In the genomic region with DNA sequence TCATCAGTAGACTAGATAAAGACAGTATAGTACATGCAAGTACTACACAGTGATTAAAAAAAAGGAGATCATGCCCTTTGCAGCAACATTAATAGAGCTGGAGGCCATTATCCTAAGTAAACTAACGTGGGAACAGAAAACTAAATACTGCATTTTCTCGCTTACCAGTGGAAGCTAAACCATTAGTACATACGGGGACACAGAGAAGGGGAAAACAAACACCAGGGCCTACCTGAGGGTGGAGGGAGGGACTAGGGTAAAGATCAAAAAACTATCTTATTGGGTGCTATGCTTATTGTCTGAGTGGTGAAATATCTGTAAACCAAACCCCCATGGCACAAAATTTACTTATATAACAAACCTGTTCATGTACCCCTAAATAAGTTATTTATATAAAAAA, we compare ENCODE assay signal across 34 cellular contexts.
DNase-seq lines count a peak whose midpoint lies in the region; ATAC-seq, FAIRE-seq and TF ChIP-seq lines count a peak whose summit lies in the region.
"Had no signal": no experiment of that assay in that cellular context is flagged by ENCODE, and none has a peak within 500 bp of the region (broad histone marks: within the 10 kb centered on the region; RNA-seq: fewer than 3 reads in every experiment).

No MANE protein-coding gene starts in this region.

- no peak overlapping the region for H3K9ac ChIP-seq in HepG2 (ENCODE audit: insufficient read depth, low read depth, low read length)
- H3K9ac ChIP-seq in astrocyte (ENCODE audit: low read length) = no peak overlapping the region
- H3K9ac ChIP-seq: BLaER1; BLaER1 treated with 17β-estradiol and CSF1 and Interleukin-3, amounts not matched to agents 10 nM and 100 nM had no signal

- ATAC-seq in right lobe of liver (peak; percentile 50 to 92 (median 68)), HepG2 (no peak), left lobe of liver (peak; percentile 72)
- ATAC-seq: A549; CD8-positive, alpha-beta T cell had no signal

- H3K79me2 ChIP-seq in HepG2 (ENCODE audit: insufficient read depth, low read length) = no peaks in the 10 kb centered on the region
- no peaks in the 10 kb centered on the region for H3K79me2 ChIP-seq in astrocyte (ENCODE audit: insufficient read depth, low read length)

- POLR2A ChIA-PET in HepG2 (lab: Yijun Ruan, JAX) = no interaction called here

- H4K20me1 ChIP-seq in HepG2 (ENCODE audit: insufficient read depth, low read length) (no peaks in the 10 kb centered on the region), astrocyte (ENCODE audit: insufficient read depth, low read length) (no peaks in the 10 kb centered on the region)
- H4K20me1 ChIP-seq: BLaER1; BLaER1 treated with 17β-estradiol and CSF1 and Interleukin-3, amounts not matched to agents 10 nM and 100 nM had no signal

- H3K27me3 ChIP-seq in right lobe of liver (no peaks in the 10 kb centered on the region), HepG2 (ENCODE audit: control insufficient read depth in 1 of 2, insufficient read depth in 2 of 2, low read length in 2 of 2) (no peaks in the 10 kb centered on the region), astrocyte (ENCODE audit: insufficient read depth, low read length) (no peaks in the 10 kb centered on the region)
- H3K27me3 ChIP-seq: BE2C had no signal

- no peak for TF ChIP-seq RAD21 in HepG2 (CRISPR knock-in tag; IDR thresholded peaks at IDR 0.05)

- CTCF ChIA-PET in HepG2 (lab: Yijun Ruan, JAX; ENCODE audit: low intra/inter-chr PET ratio, low total read pairs) = no interaction called here
- CTCF ChIA-PET in activated naive CD4-positive, alpha-beta T cell treated with anti-CD3 and anti-CD28 coated beads for 36 hours (lab: Charles Lee) = no interaction called here

- H2AFZ ChIP-seq in HepG2 (ENCODE audit: low read length) (no peak overlapping the region), astrocyte (ENCODE audit: low read depth, low read length) (no peak overlapping the region)

- in situ Hi-C loops in HepG2 (cut with HindIII; ENCODE audit: extremely low pct_ligation_motif_present, low pct_unique_long_range_greater_than_20kb) = no loop called here

- H3K27ac ChIP-seq in right lobe of liver = peak overlapping the region in 1 of 3 donors; percentile 64
- no peak overlapping the region for H3K27ac ChIP-seq in HepG2 (ENCODE audit: extremely low read length, insufficient read depth, low read length)
- no peak overlapping the region for H3K27ac ChIP-seq in astrocyte (ENCODE audit: low read depth, low read length)
- H3K27ac ChIP-seq: 22Rv1; A549; BLaER1; BLaER1 treated with 17β-estradiol and CSF1 and Interleukin-3, amounts not matched to agents 10 nM and 100 nM; C4-2B had no signal

- FAIRE-seq in HepG2 (lab: Jason Lieb, UNC) (no peak), astrocyte (lab: Jason Lieb, UNC) (peak; percentile 65)
- FAIRE-seq: A549, D721Med had no signal

- no peaks in the 10 kb centered on the region for H3K36me3 Mint-ChIP-seq in astrocyte (ENCODE audit: low read depth, unreplicated experiment)
- H3K36me3 Mint-ChIP-seq in activated naive CD4-positive, alpha-beta T cell treated with anti-CD3 and anti-CD28 coated beads for 36 hours (ENCODE audit: low read depth) = no peaks in the 10 kb centered on the region
- H3K36me3 Mint-ChIP-seq: CD14-positive monocyte; CD4-positive, alpha-beta memory T cell; CD4-positive, CD25-positive, alpha-beta regulatory T cell; CD8-positive, alpha-beta memory T cell; CD8-positive, alpha-beta T cell had no signal

- no peaks in the 10 kb centered on the region for H3K36me3 ChIP-seq in right lobe of liver
- H3K36me3 ChIP-seq in HepG2 (replicated peaks in 1 of 2; ENCODE audit: control insufficient read depth in 1 of 2, insufficient read depth in 2 of 2, low read length in 2 of 2) = no peaks in the 10 kb centered on the region
- H3K36me3 ChIP-seq in astrocyte (ENCODE audit: insufficient read depth, low read length) = no peaks in the 10 kb centered on the region
- H3K36me3 ChIP-seq: BE2C; BLaER1; BLaER1 treated with 17β-estradiol and CSF1 and Interleukin-3, amounts not matched to agents 10 nM and 100 nM had no signal

- no peak overlapping the region for H3K4me3 Mint-ChIP-seq in astrocyte (ENCODE audit: unreplicated experiment)
- no peak overlapping the region for H3K4me3 Mint-ChIP-seq in activated naive CD4-positive, alpha-beta T cell treated with anti-CD3 and anti-CD28 coated beads for 36 hours
- H3K4me3 Mint-ChIP-seq: B cell; CD14-positive monocyte; CD4-positive, alpha-beta memory T cell; CD4-positive, alpha-beta T cell; CD4-positive, CD25-positive, alpha-beta regulatory T cell; CD8-positive, alpha-beta memory T cell; CD8-positive, alpha-beta T cell had no signal

- intact Hi-C loops in right lobe of liver (cut with DNase I) (no loop called here), HepG2 (cut with micrococcal nuclease; ENCODE audit: unreplicated experiment) (no loop called here)
- intact Hi-C loops in activated naive CD4-positive, alpha-beta T cell treated with anti-CD3 and anti-CD28 coated beads for 36 hours (cut with micrococcal nuclease) = no loop called here

- H3K27me3 Mint-ChIP-seq in astrocyte (ENCODE audit: low read depth, unreplicated experiment) = no peaks in the 10 kb centered on the region
- no peaks in the 10 kb centered on the region for H3K27me3 Mint-ChIP-seq in activated naive CD4-positive, alpha-beta T cell treated with anti-CD3 and anti-CD28 coated beads for 36 hours (ENCODE audit: low read depth)
- H3K27me3 Mint-ChIP-seq: B cell; CD4-positive, alpha-beta memory T cell; CD4-positive, alpha-beta T cell; CD4-positive, CD25-positive, alpha-beta regulatory T cell had no signal

- TF ChIP-seq EP300 in HepG2 (IDR thresholded peaks at IDR 0.05; ENCODE audit: low read depth in 2 of 2, low read length in 2 of 2) = no peak
- TF ChIP-seq EP300 in HepG2 (CRISPR knock-in tag; IDR thresholded peaks at IDR 0.05; ENCODE audit: borderline replicate concordance) = no peak

- no peak overlapping the region for H3K27ac Mint-ChIP-seq in astrocyte (ENCODE audit: unreplicated experiment)
- no peak overlapping the region for H3K27ac Mint-ChIP-seq in activated naive CD4-positive, alpha-beta T cell treated with anti-CD3 and anti-CD28 coated beads for 36 hours
- H3K27ac Mint-ChIP-seq: B cell; CD14-positive monocyte; CD4-positive, alpha-beta T cell; CD4-positive, CD25-positive, alpha-beta regulatory T cell; CD8-positive, alpha-beta memory T cell; CD8-positive, alpha-beta T cell had no signal

- H3K9me3 ChIP-seq in right lobe of liver (no peaks in the 10 kb centered on the region), HepG2 (ENCODE audit: low read length) (peaks cover 17% of the 10 kb centered on the region; the same call in 1 of the 2 replicates), astrocyte (ENCODE audit: insufficient read depth, low read depth, low read length) (no peaks in the 10 kb centered on the region)
- H3K9me3 ChIP-seq: A549, BE2C, Caco-2 had no signal

- H3K9me3 Mint-ChIP-seq in astrocyte (ENCODE audit: unreplicated experiment) = no peaks in the 10 kb centered on the region
- H3K9me3 Mint-ChIP-seq in activated naive CD4-positive, alpha-beta T cell treated with anti-CD3 and anti-CD28 coated beads for 36 hours = no peaks in the 10 kb centered on the region
- H3K9me3 Mint-ChIP-seq: CD4-positive, alpha-beta T cell had no signal

- TF ChIP-seq POLR2A in right lobe of liver (IDR thresholded peaks at IDR 0.05) (no peak), HepG2 (IDR thresholded peaks at IDR 0.05; ENCODE audit: insufficient read depth in 1 of 2, low read depth in 2 of 2, low read length in 2 of 2) (no peak)

- H3K4me2 ChIP-seq in HepG2 (ENCODE audit: low read depth, low read length) = no peak overlapping the region
- no peak overlapping the region for H3K4me2 ChIP-seq in astrocyte (ENCODE audit: low read length)
- H3K4me2 ChIP-seq: A549; BLaER1; BLaER1 treated with 17β-estradiol and CSF1 and Interleukin-3, amounts not matched to agents 10 nM and 100 nM had no signal

- TF ChIP-seq CTCF in right lobe of liver (IDR thresholded peaks at IDR 0.05) = no peak
- TF ChIP-seq CTCF in HepG2 (CRISPR knock-in tag; IDR thresholded peaks at IDR 0.05) = no peak
- TF ChIP-seq CTCF in astrocyte (IDR thresholded peaks at IDR 0.05; ENCODE audit: insufficient read depth, low read depth, low read length) = no peak

- WGBS in right lobe of liver (ENCODE audit: insufficient coverage, low coverage, low lambda C conversion rate, missing lambda C conversion rate) = 52% methylated on average over 3 of the region's 3 CpGs
- WGBS in HepG2 (ENCODE audit: low lambda C conversion rate) = 0% methylated on average over 3 of the region's 3 CpGs

- no peaks in the 10 kb centered on the region for H3K4me1 Mint-ChIP-seq in astrocyte (ENCODE audit: low read depth, unreplicated experiment)
- no peaks in the 10 kb centered on the region for H3K4me1 Mint-ChIP-seq in activated naive CD4-positive, alpha-beta T cell treated with anti-CD3 and anti-CD28 coated beads for 36 hours (ENCODE audit: low read depth)
- H3K4me1 Mint-ChIP-seq: B cell; CD14-positive monocyte; CD4-positive, alpha-beta memory T cell; CD4-positive, CD25-positive, alpha-beta regulatory T cell; CD8-positive, alpha-beta memory T cell had no signal

- DNase-seq in right lobe of liver (no peak), HepG2 (ENCODE audit: low spot score) (no peak), astrocyte (ENCODE audit: low read depth) (no peak), left lobe of liver (ENCODE audit: low spot score) (no peak), NCI-H2081 treated with DMSO at 0.1 percent for 48 hours (lab: John Stamatoyannopoulos, UW) (no peak)
- no peak for DNase-seq in activated naive CD4-positive, alpha-beta T cell treated with anti-CD3 and anti-CD28 coated beads for 36 hours
- DNase-seq: 8988T; ACHN; AML-193; BE2C; C1 segment of cervical spinal cord; Caco-2; Calu3; CD4-positive, alpha-beta memory T cell; CD4-positive, alpha-beta T cell; CD4-positive, CD25-positive, alpha-beta regulatory T cell; CD8-positive, alpha-beta memory T cell; CD8-positive, alpha-beta T cell; COR-L47; DMS 273 treated with DMSO at 0.1 percent for 48 hours; DMS153; DMS53; DMS79; DMS79 treated with DMSO at 0.1 percent for 48 hours; DND-41; EL had no signal

- no peak overlapping the region for H3K4me3 ChIP-seq in right lobe of liver
- H3K4me3 ChIP-seq in HepG2 (replicated peaks in 1 of 3; ENCODE audit: insufficient read depth in 1 of 3, low read depth in 2 of 3, low read length in 3 of 3) = no peak overlapping the region
- no peak overlapping the region for H3K4me3 ChIP-seq in astrocyte (ENCODE audit: insufficient read depth, low read depth, low read length)
- H3K4me3 ChIP-seq: A549; BLaER1; BLaER1 treated with 17β-estradiol and CSF1 and Interleukin-3, amounts not matched to agents 10 nM and 100 nM had no signal

- no TSS peak for BruUV-seq in HepG2 (replicated peaks; lab: Mats Ljungman, UMichigan)

- H3K4me1 ChIP-seq in right lobe of liver (no peaks in the 10 kb centered on the region), HepG2 (ENCODE audit: insufficient read depth, low read length) (no peaks in the 10 kb centered on the region), astrocyte (ENCODE audit: insufficient read depth, low read length) (no peaks in the 10 kb centered on the region)
- H3K4me1 ChIP-seq: A549; BE2C; BLaER1; BLaER1 treated with 17β-estradiol and CSF1 and Interleukin-3, amounts not matched to agents 10 nM and 100 nM; Caco-2 had no signal
